In the genomic region with DNA sequence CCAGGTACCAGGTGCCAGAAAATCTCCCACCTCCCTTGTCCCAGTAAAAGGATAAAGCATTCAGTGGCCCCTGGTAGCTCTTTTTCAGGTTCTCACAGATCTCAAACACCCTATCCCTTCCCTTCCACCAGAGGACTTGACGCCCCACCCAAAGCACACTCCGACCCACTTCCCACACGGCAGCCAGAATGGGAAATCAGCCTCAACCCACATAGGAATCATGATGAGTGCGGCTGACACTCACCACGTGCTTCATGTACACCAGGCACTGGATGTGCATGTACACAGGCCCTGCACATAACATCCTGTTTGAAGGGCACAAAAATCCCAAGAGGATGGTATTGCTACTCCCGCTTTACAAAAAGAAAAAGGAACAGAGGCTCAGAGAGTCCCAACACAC, we compare ENCODE assay signal across 23 cellular contexts.
"Had no signal": no experiment of that assay in that cellular context is flagged by ENCODE, and none has a peak within 500 bp of the region (broad histone marks: within the 10 kb centered on the region; RNA-seq: fewer than 3 reads in every experiment).

No MANE protein-coding gene starts in this region.

- ATAC-seq: naive thymus-derived CD8-positive, alpha-beta T cell; psoas muscle; right cardiac atrium; stimulated activated naive B cell treated with anti-CD40 and anti-IgM and Interleukin-4, amounts not matched to agents 10 μg/mL and 1 μg/mL and 100 μg/mL, for 72 hours; upper lobe of right lung had no signal

- H3K27ac Mint-ChIP-seq: nephron progenitor cell; stimulated activated naive B cell treated with anti-CD40 and anti-IgM and Interleukin-4, amounts not matched to agents 10 μg/mL and 1 μg/mL and 100 μg/mL, for 72 hours; stimulated activated naive CD8-positive, alpha-beta T cell treated with anti-CD3 and anti-CD28 coated beads, Interleukin-15, Interleukin-2, amounts not matched to agents 100 ng/mL and 50 ng/mL, for 24 hours had no signal

- DNase-seq: dermis blood vessel endothelial cell; effector memory CD4-positive, alpha-beta T cell; erythroblast; mammary epithelial cell; mesendoderm; naive thymus-derived CD8-positive, alpha-beta T cell; nephron progenitor cell; nucleus accumbens; psoas muscle; right cardiac atrium; spleen; stimulated activated CD4-positive, alpha-beta T cell treated with anti-CD3 and anti-CD28 coated beads, Interleukin-2, amount 100 ng/mL, for 48 hours; stimulated activated naive B cell treated with anti-CD40 and anti-IgM and Interleukin-4, amounts not matched to agents 10 μg/mL and 1 μg/mL and 100 μg/mL, for 72 hours; upper lobe of right lung; uterus had no signal

- H3K4me3 Mint-ChIP-seq: naive thymus-derived CD8-positive, alpha-beta T cell; nephron progenitor cell; stimulated activated naive B cell treated with anti-CD40 and anti-IgM and Interleukin-4, amounts not matched to agents 10 μg/mL and 1 μg/mL and 100 μg/mL, for 72 hours; stimulated activated naive CD8-positive, alpha-beta T cell treated with anti-CD3 and anti-CD28 coated beads, Interleukin-15, Interleukin-2, amounts not matched to agents 100 ng/mL and 50 ng/mL, for 24 hours had no signal

- H3K4me3 ChIP-seq: colonic mucosa, psoas muscle, skin epidermis, spleen, thoracic aorta, tibial nerve, upper lobe of right lung, uterus had no signal

- H3K4me1 ChIP-seq: colonic mucosa, psoas muscle, spleen, tibial nerve, upper lobe of right lung, uterus had no signal

- H3K36me3 ChIP-seq: colonic mucosa, spleen, thoracic aorta, tibial nerve, upper lobe of right lung, uterus had no signal

- H3K27ac ChIP-seq: colonic mucosa, psoas muscle, skin epidermis, spleen, thoracic aorta, tibial nerve, upper lobe of right lung, uterus had no signal

- H3K4me1 Mint-ChIP-seq: naive thymus-derived CD8-positive, alpha-beta T cell; stimulated activated naive B cell treated with anti-CD40 and anti-IgM and Interleukin-4, amounts not matched to agents 10 μg/mL and 1 μg/mL and 100 μg/mL, for 72 hours had no signal

- H3K36me3 Mint-ChIP-seq: stimulated activated naive B cell treated with anti-CD40 and anti-IgM and Interleukin-4, amounts not matched to agents 10 μg/mL and 1 μg/mL and 100 μg/mL, for 72 hours had no signal

- H3K27me3 ChIP-seq: colonic mucosa, tibial nerve, upper lobe of right lung had no signal

- FAIRE-seq: endometrium, frontal cortex, keratinocyte had no signal

- H3K9me3 ChIP-seq: colonic mucosa, psoas muscle, upper lobe of right lung, uterus had no signal
